Comparison of ENCODE assay signal across 19 cellular contexts in the genomic region with DNA sequence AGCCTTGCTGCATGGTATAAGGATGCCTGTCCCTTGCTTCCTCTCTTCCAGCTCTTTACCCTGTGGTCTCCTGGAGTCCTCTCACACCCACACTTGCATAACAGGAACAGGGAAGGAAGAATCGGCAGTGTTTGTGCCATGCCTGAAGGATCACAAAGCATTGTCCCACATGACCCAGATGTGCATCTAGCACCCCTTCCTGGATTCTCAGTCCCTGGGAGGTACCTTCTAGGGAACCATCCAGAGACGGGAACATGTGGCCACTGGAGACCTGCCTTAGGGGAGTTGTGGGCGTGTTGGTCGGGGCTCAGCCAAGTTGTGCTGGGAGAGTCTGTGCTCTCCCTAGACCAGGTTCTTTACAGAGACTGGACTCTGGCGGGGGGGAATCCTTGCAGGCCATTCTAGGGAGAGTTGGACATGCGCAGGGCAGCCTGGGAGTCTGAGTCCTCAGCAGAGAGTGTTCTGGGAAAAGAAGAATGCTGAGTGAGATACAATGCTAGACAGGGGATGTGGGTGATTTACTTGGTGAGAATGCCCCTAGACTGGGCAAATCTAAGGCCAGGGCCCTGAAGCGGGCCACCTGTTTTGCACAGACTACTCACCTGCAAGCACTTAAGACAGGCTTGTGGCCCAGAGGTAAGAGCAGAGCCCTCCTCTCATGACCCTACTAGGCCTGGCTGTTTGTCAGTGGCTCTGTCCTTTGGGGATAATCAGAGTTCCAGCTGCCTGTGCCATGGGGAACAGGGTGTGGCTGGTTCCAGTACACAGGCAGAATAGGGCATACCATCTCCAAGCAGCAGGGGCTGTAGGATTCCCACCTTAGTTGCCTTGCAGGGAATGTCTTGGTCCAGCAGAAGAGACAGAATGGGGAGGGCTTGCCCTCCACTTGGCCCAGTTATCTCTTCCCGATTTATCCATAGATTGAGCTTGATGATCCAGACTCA.
DNase-seq lines count a peak whose midpoint lies in the region; ATAC-seq and TF ChIP-seq lines count a peak whose summit lies in the region.
"Had no signal": no experiment of that assay in that cellular context is flagged by ENCODE, and none has a peak within 500 bp of the region (broad histone marks: within the 10 kb centered on the region; RNA-seq: fewer than 3 reads in every experiment).

No MANE protein-coding gene starts in this region.

- H2BK20ac ChIP-seq in H9 (ENCODE audit: low read depth, low read length, poor library complexity, severe bottlenecking) = no peak overlapping the region

- H3K36me3 ChIP-seq in cardiac muscle cell (no peaks in the 10 kb centered on the region), neuronal stem cell (replicated peaks in 1 of 2; ENCODE audit: control insufficient read depth in 2 of 2, insufficient read depth in 2 of 2, low read length in 2 of 2) (no peaks in the 10 kb centered on the region), A673 (ENCODE audit: insufficient read depth, low read length, poor library complexity, severe bottlenecking) (no peaks in the 10 kb centered on the region), gastroesophageal sphincter (no peaks in the 10 kb centered on the region)
- H3K36me3 ChIP-seq: neutrophil had no signal

- H3K4me2 ChIP-seq in H9 (ENCODE audit: insufficient read depth, insufficient read length, low read length) (no peak overlapping the region), neuronal stem cell (ENCODE audit: insufficient read depth, low read length, poor library complexity, severe bottlenecking) (no peak overlapping the region)

- no peaks in the 10 kb centered on the region for H3K79me2 ChIP-seq in H9 (ENCODE audit: insufficient read depth, low read length)

- H3K23me2 ChIP-seq in H9 (ENCODE audit: insufficient read length, low read depth, low read length, poor library complexity, severe bottlenecking) = no peaks in the 10 kb centered on the region

- H2BK5ac ChIP-seq in H9 (ENCODE audit: insufficient read length, low read length) (no peak overlapping the region), neuronal stem cell (ENCODE audit: low read length) (no peak overlapping the region)

- no peak overlapping the region for H2BK15ac ChIP-seq in H9 (ENCODE audit: low read depth, low read length)
- H2BK15ac ChIP-seq in neuronal stem cell (ENCODE audit: low read length) = no peak overlapping the region

- H3K27me3 Mint-ChIP-seq in H9 (ENCODE audit: low read depth) = no peaks in the 10 kb centered on the region
- H3K27me3 Mint-ChIP-seq: activated T-helper 17 cell treated with anti-CD3 and anti-CD28 coated beads, Interleukin-2, amount 50 U/mL, for 72 hours had no signal

- whole genome bisulfite sequencing in H9 (ENCODE audit: extremely low coverage, insufficient read length, low lambda C conversion rate) = no CpG with 5 or more reads among the region's 8 CpGs
- WGBS in neuronal stem cell (ENCODE audit: extremely low coverage in 2 of 2, insufficient read length in 2 of 2, insufficient replicate concordance in 1 of 2), 2 donors = no CpG with 5 or more reads among the region's 8 CpGs
- WGBS in gastroesophageal sphincter (ENCODE audit: low coverage in 1 of 2), 2 donors = 73 to 100% methylated on average over 1 to 3 of the region's 8 CpGs

- H3K23ac ChIP-seq in H9 (ENCODE audit: insufficient read length, low read depth, low read length) (no peak overlapping the region), neuronal stem cell (ENCODE audit: low read depth, low read length, poor library complexity) (no peak overlapping the region)

- no peak overlapping the region for H3K14ac ChIP-seq in H9 (ENCODE audit: insufficient read depth, low read length)
- no peak overlapping the region for H3K14ac ChIP-seq in neuronal stem cell (ENCODE audit: low read length)

- no peak for TF ChIP-seq CTCF in H9 (conservative IDR thresholded peaks at IDR 0.05)
- TF ChIP-seq CTCF in cardiac muscle cell (IDR thresholded peaks at IDR 0.05; ENCODE audit: low read depth, low read length) = no peak
- no peak for TF ChIP-seq CTCF in A673 (conservative IDR thresholded peaks at IDR 0.05; ENCODE audit: low read depth, low read length)
- no peak for TF ChIP-seq CTCF in gastroesophageal sphincter (IDR thresholded peaks at IDR 0.05)

- H3K9ac ChIP-seq in H9 (ENCODE audit: extremely low read depth, insufficient read length, low read length) (no peak overlapping the region), neuronal stem cell (ENCODE audit: low read depth, low read length, poor library complexity) (no peak overlapping the region)

- TF ChIP-seq POLR2A in gastroesophageal sphincter (IDR thresholded peaks at IDR 0.05) = no peak

- H3K4me1 Mint-ChIP-seq in H9 = peaks cover 70 to 74% of the 10 kb centered on the region in 2 experiments

- no peaks in the 10 kb centered on the region for H3K36me3 Mint-ChIP-seq in H9 (ENCODE audit: insufficient read depth in 1 of 3, low read depth in 3 of 3)
- H3K36me3 Mint-ChIP-seq: mesothelial cell of epicardium had no signal

- no peak overlapping the region for H2BK120ac ChIP-seq in H9 (ENCODE audit: low read depth, low read length, poor library complexity, severe bottlenecking)
- no peak overlapping the region for H2BK120ac ChIP-seq in neuronal stem cell (ENCODE audit: low read depth, low read length)

- H3K27me3 ChIP-seq in H9 (ENCODE audit: insufficient read depth, low read length) (no peaks in the 10 kb centered on the region), cardiac muscle cell (no peaks in the 10 kb centered on the region), neuronal stem cell (ENCODE audit: control insufficient read depth in 3 of 3, insufficient read depth in 3 of 3, low read depth in 1 of 3, low read length in 3 of 3) (peaks cover 0 to 1% (median 0%) of the 10 kb centered on the region in 3 experiments), A673 (replicated peaks; ENCODE audit: insufficient read depth, low read depth, low read length, poor library complexity) (no peaks in the 10 kb centered on the region), gastroesophageal sphincter (no peaks in the 10 kb centered on the region)
- H3K27me3 ChIP-seq: testis had no signal

- CTCF ChIA-PET in A673 (lab: Charles Lee) = no interaction called here

- no peak overlapping the region for H4K5ac ChIP-seq in H9 (ENCODE audit: insufficient read length, low read depth, low read length)

- peak overlapping the region; percentile 34 to 54; a peak in 2 of 5 replicates for H3K4me3 Mint-ChIP-seq in H9
- H3K4me3 Mint-ChIP-seq: activated CD4-positive, alpha-beta memory T cell treated with anti-CD3 and anti-CD28 coated beads, Interleukin-2, amount 10 ng/mL, durations not matched to agents 7 days and 5 days; activated T-helper 17 cell treated with anti-CD3 and anti-CD28 coated beads, Interleukin-2, amount 50 U/mL, for 72 hours; mesothelial cell of epicardium had no signal

- H3K27ac Mint-ChIP-seq in H9 = peak overlapping the region; percentile 93 to 98 (median 98); a peak in 6 of 7 replicates
- H3K27ac Mint-ChIP-seq: activated CD4-positive, alpha-beta memory T cell treated with anti-CD3 and anti-CD28 coated beads, Interleukin-2, amount 10 ng/mL, durations not matched to agents 7 days and 5 days; activated T-helper 17 cell treated with anti-CD3 and anti-CD28 coated beads, Interleukin-2, amount 50 U/mL, for 72 hours; mesothelial cell of epicardium had no signal

- H3K4me3 ChIP-seq in cardiac muscle cell (no peak overlapping the region), neuronal stem cell (ENCODE audit: low read length in 2 of 2) (no peak overlapping the region), A673 (ENCODE audit: low read depth, low read length, poor library complexity, severe bottlenecking) (no peak overlapping the region), gastroesophageal sphincter (no peak overlapping the region)
- H3K4me3 ChIP-seq: testis had no signal

- H3K27ac ChIP-seq in H9 (ENCODE audit: insufficient read length, low read depth, low read length) (peak overlapping the region; percentile 83), cardiac muscle cell (peak overlapping the region; percentile 84), neuronal stem cell (replicated peaks; ENCODE audit: low read length) (no peak overlapping the region), A673 (ENCODE audit: low read depth, low read length, poor library complexity, severe bottlenecking) (no peak overlapping the region), gastroesophageal sphincter (no peak overlapping the region)
- H3K27ac ChIP-seq: neutrophil, testis had no signal

- intact Hi-C loops in A673 (cut with micrococcal nuclease; ENCODE audit: unreplicated experiment) = no loop called here

- POLR2A ChIA-PET in A673 (lab: Charles Lee; ENCODE audit: low non-redundant PET) = no interaction called here

- no peak overlapping the region for H3K56ac ChIP-seq in H9 (ENCODE audit: insufficient read length, low read depth, low read length)

- no TSS peak for BruUV-seq in A673 (replicated peaks; lab: Mats Ljungman, UMichigan)

- no peak overlapping the region for H4K91ac ChIP-seq in H9 (ENCODE audit: insufficient read length, low read depth, low read length)
- H4K91ac ChIP-seq in neuronal stem cell (ENCODE audit: low read depth, low read length, poor library complexity) = no peak overlapping the region

- H3K79me1 ChIP-seq in H9 (ENCODE audit: insufficient read depth, low read depth, low read length, poor library complexity, severe bottlenecking) (no peaks in the 10 kb centered on the region), neuronal stem cell (ENCODE audit: low read depth, low read length) (no peaks in the 10 kb centered on the region)

- no peak overlapping the region for H2BK12ac ChIP-seq in H9 (ENCODE audit: insufficient read length, low read depth, low read length)
- no peak overlapping the region for H2BK12ac ChIP-seq in neuronal stem cell (ENCODE audit: low read length)

- no peak for DNase-seq in H9
- DNase-seq in RPMI7951 (ENCODE audit: low read depth) = peak; percentile 39
- DNase-seq in cardiac muscle cell (ENCODE audit: low read depth in 1 of 2, low spot score in 1 of 2) = no peak
- DNase-seq in neuronal stem cell (ENCODE audit: low spot score) = no peak
- DNase-seq in A673 (ENCODE audit: low spot score) = no peak
- no peak for DNase-seq in OCI-M2 (lab: John Stamatoyannopoulos, UW; ENCODE audit: unreplicated experiment)
- DNase-seq: activated CD4-positive, alpha-beta memory T cell treated with anti-CD3 and anti-CD28 coated beads, Interleukin-2, amount 10 ng/mL, durations not matched to agents 7 days and 5 days; anterior cingulate cortex; GDM1; NCI-H1694 treated with DMSO at 0.1 percent for 48 hours; NCI-H524; stimulated activated CD4-positive, alpha-beta T cell treated with anti-CD3 and anti-CD28 coated beads, Interleukin-4, amount 100 ng/mL, for 1 hour; stimulated activated CD8-positive, alpha-beta memory T cell treated with anti-CD3 and anti-CD28 coated beads, Interleukin-4, amount 100 ng/mL, for 48 hours; testis had no signal

- H2AFZ ChIP-seq in H9 (ENCODE audit: low read length) (no peak overlapping the region), neuronal stem cell (ENCODE audit: low read length) (no peak overlapping the region)

- H4K20me1 ChIP-seq in H9 (ENCODE audit: control insufficient read depth, insufficient read depth, insufficient read length) = no peaks in the 10 kb centered on the region

- no peaks in the 10 kb centered on the region for H3K9me3 ChIP-seq in H9 (ENCODE audit: control insufficient read depth, low read depth, low read length)
- no peaks in the 10 kb centered on the region for H3K9me3 ChIP-seq in cardiac muscle cell (ENCODE audit: low read depth)
- no peaks in the 10 kb centered on the region for H3K9me3 ChIP-seq in neuronal stem cell (replicated peaks in 1 of 2; ENCODE audit: control insufficient read depth in 2 of 2, insufficient read depth in 1 of 2, low read depth in 1 of 2, low read length in 2 of 2)
- H3K9me3 ChIP-seq in A673 (ENCODE audit: low read depth, low read length, poor library complexity, severe bottlenecking) = no peaks in the 10 kb centered on the region
- H3K9me3 ChIP-seq in gastroesophageal sphincter = no peaks in the 10 kb centered on the region
- H3K9me3 ChIP-seq: neutrophil, testis had no signal

- no peak for ATAC-seq in GM18870 (IDR thresholded peaks at IDR 0.05; ENCODE audit: unreplicated experiment)
- no peak for ATAC-seq in gastroesophageal sphincter
- ATAC-seq: activated T-helper 17 cell treated with anti-CD3 and anti-CD28 coated beads, Interleukin-2, amount 50 U/mL, for 72 hours had no signal

- no peak overlapping the region for H3K4ac ChIP-seq in H9 (ENCODE audit: low read depth, low read length)
- no peak overlapping the region for H3K4ac ChIP-seq in neuronal stem cell (ENCODE audit: low read length)

- no peak overlapping the region for H2AK5ac ChIP-seq in H9 (ENCODE audit: insufficient read length, low read length)
- no peak overlapping the region for H2AK5ac ChIP-seq in neuronal stem cell (ENCODE audit: low read depth, low read length)

- H3K18ac ChIP-seq in H9 (ENCODE audit: insufficient read length, low read depth, low read length) (no peak overlapping the region), neuronal stem cell (ENCODE audit: low read length) (peak overlapping the region; percentile 5)

- TF ChIP-seq EP300 in gastroesophageal sphincter (IDR thresholded peaks at IDR 0.05) = no peak

- H3K4me1 ChIP-seq in H9 (ENCODE audit: insufficient read depth, low read length) = peaks cover 14% of the 10 kb centered on the region; the same call in 1 of the 2 replicates
- peaks cover 61% of the 10 kb centered on the region for H3K4me1 ChIP-seq in cardiac muscle cell (ENCODE audit: low read depth)
- H3K4me1 ChIP-seq in neuronal stem cell (ENCODE audit: control insufficient read depth in 2 of 2, insufficient read depth in 1 of 2, low read depth in 1 of 2, low read length in 2 of 2) = peaks cover 31 to 34% of the 10 kb centered on the region in 2 donors
- H3K4me1 ChIP-seq in A673 (ENCODE audit: insufficient read depth, low read length, poor library complexity, severe bottlenecking) = peaks cover 8% of the 10 kb centered on the region
- H3K4me1 ChIP-seq in gastroesophageal sphincter = peaks cover 0 to 83% (median 12%) of the 10 kb centered on the region in 3 donors

- no peaks in the 10 kb centered on the region for H3K9me3 Mint-ChIP-seq in H9
- H3K9me3 Mint-ChIP-seq: activated T-helper 17 cell treated with anti-CD3 and anti-CD28 coated beads, Interleukin-2, amount 50 U/mL, for 72 hours; mesothelial cell of epicardium had no signal

- no peak overlapping the region for H4K8ac ChIP-seq in H9 (replicated peaks; ENCODE audit: insufficient read length, low read depth, low read length)
- H4K8ac ChIP-seq in neuronal stem cell (ENCODE audit: low read depth, low read length) = no peak overlapping the region

- no peak overlapping the region for H3T11ph ChIP-seq in H9 (ENCODE audit: low read length)

Comparison
In these comparisons a context has a peak if more than half of its experiments do, and no peak if none do; other contexts are left out.
1. H3K27ac ChIP-seq: peak in H9 (single experiment) and cardiac muscle cell (single experiment); none in neuronal stem cell (single experiment), A673 (single experiment) and gastroesophageal sphincter (0 of 4).